ENCODE assay signal across 8 cellular contexts in the genomic region with DNA sequence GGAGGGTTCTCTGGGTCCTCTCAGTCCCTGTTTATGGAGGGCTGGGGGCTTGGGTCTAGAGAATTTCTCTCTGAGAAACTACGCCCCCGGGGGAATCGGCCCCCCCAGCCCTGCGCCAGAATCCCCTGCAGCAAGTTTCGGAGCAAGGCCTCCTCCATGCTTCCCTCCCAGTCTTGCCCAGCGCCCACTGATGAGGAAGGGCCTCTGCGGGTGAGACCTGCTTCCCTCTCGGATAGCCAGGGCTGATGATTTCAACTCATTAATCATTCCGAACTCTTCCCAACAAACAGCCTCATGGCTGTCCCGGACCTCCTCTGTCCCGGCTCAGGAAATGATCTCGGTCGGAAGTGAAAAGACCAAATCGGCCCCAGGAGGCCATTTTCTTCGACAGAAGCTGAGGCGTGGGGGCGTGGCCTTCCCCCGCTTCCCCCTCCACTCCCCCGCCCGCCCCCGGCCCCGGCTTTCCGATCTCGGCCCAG. TPM values are rescaled to one million over a fixed set of nuclear protein-coding genes. Genes with fewer than 3 reads are reported as not detected.
A peak's percentile ranks its signal among the peaks of the same experiment; 100 is the strongest.
DNase-seq lines count a peak whose midpoint lies in the region; ATAC-seq and TF ChIP-seq lines count a peak whose summit lies in the region.

No MANE protein-coding gene starts in this region.

- H3K36me3 Mint-ChIP-seq in activated CD4-positive, alpha-beta T cell treated with anti-CD3 and anti-CD28 coated beads, Interleukin-2, amount 10 ng/mL, durations not matched to agents 24 days and 14 days (ENCODE audit: low read depth) = peaks cover 27% of the 10 kb centered on the region
- no peaks in the 10 kb centered on the region for H3K36me3 Mint-ChIP-seq in memory B cell

- peak overlapping the region; percentile 77 to 96 for H4K8ac ChIP-seq in IMR-90 (ENCODE audit: low read depth in 2 of 2, low read length in 2 of 2)

- POLR2A ChIA-PET in IMR-90 (lab: Charles Lee; ENCODE audit: unreplicated experiment) = interaction anchor here (2.7 to 4.9 kb wide), 3 partner anchors 11 to 14 kb away, joined by 12 to 53 read pairs (median 33); partner anchors contain the start of genes ACBD4 and HEXIM2

- no peak for TF ChIP-seq EP300 in transverse colon (IDR thresholded peaks at IDR 0.05; ENCODE audit: low read depth)

- no peaks in the 10 kb centered on the region for H3K9me3 Mint-ChIP-seq in activated CD4-positive, alpha-beta T cell treated with anti-CD3 and anti-CD28 coated beads, Interleukin-2, amount 10 ng/mL, durations not matched to agents 24 days and 14 days
- no peaks in the 10 kb centered on the region for H3K9me3 Mint-ChIP-seq in memory B cell

- CTCF ChIA-PET in IMR-90 (lab: Yijun Ruan, JAX) = interaction anchor here (1.0 kb wide), 1 partner anchor 12 kb away, joined by 4 read pairs; the partner anchor contains the start of gene ACBD4

- TF ChIP-seq CTCF in IMR-90 (conservative IDR thresholded peaks at IDR 0.05; ENCODE audit: low read depth, low read length) = no peak
- peak in 2 of 56 donors; percentile 6 to 13 for TF ChIP-seq CTCF in dorsolateral prefrontal cortex (IDR thresholded peaks at IDR 0.05 in 54 of 56, conservative IDR thresholded peaks at IDR 0.05 in 2 of 56; ENCODE audit: low read depth in 1 of 56, partially characterized antibody in 56 of 56)
- no peak for TF ChIP-seq CTCF in transverse colon (IDR thresholded peaks at IDR 0.05)

- peak overlapping the region; percentile 93 for H2BK5ac ChIP-seq in IMR-90 (ENCODE audit: low read depth, low read length, poor library complexity, severe bottlenecking)

- peaks cover 19% of the 10 kb centered on the region for H3K4me1 ChIP-seq in IMR-90 (ENCODE audit: control insufficient read depth, insufficient read depth, low read length)
- H3K4me1 ChIP-seq in transverse colon = peaks cover 21 to 64% (median 47%) of the 10 kb centered on the region in 4 donors

- H2BK120ac ChIP-seq in IMR-90 (ENCODE audit: low read depth, low read length) = peak overlapping the region; percentile 94

- H2AK9ac ChIP-seq in IMR-90 (replicated peaks; ENCODE audit: low read depth, low read length, poor library complexity) = peak overlapping the region; percentile 95

- H3K4me1 Mint-ChIP-seq in activated CD4-positive, alpha-beta T cell treated with anti-CD3 and anti-CD28 coated beads, Interleukin-2, amount 10 ng/mL, durations not matched to agents 24 days and 14 days = peaks cover 41% of the 10 kb centered on the region
- peaks cover 39% of the 10 kb centered on the region for H3K4me1 Mint-ChIP-seq in memory B cell

- H3K4me2 ChIP-seq in IMR-90 (ENCODE audit: low read depth, low read length) = peak overlapping the region; percentile 74

- peaks cover 18% of the 10 kb centered on the region for H3K9me1 ChIP-seq in IMR-90 (ENCODE audit: insufficient read depth, low read length)

- peak overlapping the region; percentile 93 for H2AK5ac ChIP-seq in IMR-90 (ENCODE audit: low read depth, low read length)

- peak overlapping the region; percentile 84 for H3K18ac ChIP-seq in IMR-90 (ENCODE audit: low read depth, low read length)

- H3K4me3 ChIP-seq in IMR-90 (ENCODE audit: insufficient read depth, low read depth, low read length) (peak overlapping the region; percentile 56), dorsolateral prefrontal cortex (peak overlapping the region; percentile 45 to 95 (median 81)), transverse colon (peak overlapping the region; percentile 53 to 69 (median 64))

- intact Hi-C loops in activated CD4-positive, alpha-beta T cell treated with anti-CD3 and anti-CD28 coated beads, Interleukin-2, amount 10 ng/mL, durations not matched to agents 24 days and 14 days (cut with micrococcal nuclease) = loop anchor here (5.0 kb wide), 1 partner anchor 85 kb away; the partner anchor contains the start of gene NMT1
- intact Hi-C loops in IMR-90 (cut with micrococcal nuclease) (no loop called here), dorsolateral prefrontal cortex (cut with DNase I) (no loop called here), transverse colon (cut with DNase I; ENCODE audit: low total_unique reads) (loop anchor here (2.0 to 10.0 kb wide), 2 partner anchors 14 to 962 kb away; partner anchors contain the start of genes HEXIM2 and TMUB2)

- in situ Hi-C loops in IMR-90 (cut with MboI; ENCODE audit: low sequenced_read_pairs) (no loop called here), transverse colon (cut with MboI; ENCODE audit: low pct_ligation_motif_present in 1 of 4, low pct_unique_long_range_greater_than_20kb in 1 of 4, low sequenced_read_pairs in 3 of 4) (no loop called here)

- no peak for TF ChIP-seq RAD21 in IMR-90 (IDR thresholded peaks at IDR 0.05; ENCODE audit: low read length)

- peaks cover 7 to 46% of the 10 kb centered on the region in 2 experiments; a peak in 2 of 4 replicates for H3K79me1 ChIP-seq in IMR-90 (ENCODE audit: low read depth in 1 of 2, low read length in 2 of 2)

- peak overlapping the region; percentile 84 for H2AFZ ChIP-seq in IMR-90 (replicated peaks; ENCODE audit: low read length, poor library complexity)

- no TSS peak for BruUV-seq in IMR-90 (replicated peaks; lab: Mats Ljungman, UMichigan)

- H3K23ac ChIP-seq in IMR-90 (ENCODE audit: low read depth, low read length) = peak overlapping the region; percentile 99

- peak overlapping the region; percentile 16; the same call in 2 of the 3 replicates for H2BK15ac ChIP-seq in IMR-90 (ENCODE audit: low read depth, low read length)

- no peak for TF ChIP-seq POLR2A in IMR-90 (IDR thresholded peaks at IDR 0.05; ENCODE audit: low read depth, low read length)
- TF ChIP-seq POLR2A in transverse colon (IDR thresholded peaks at IDR 0.05) = no peak

- H3K27ac Mint-ChIP-seq in activated CD4-positive, alpha-beta T cell treated with anti-CD3 and anti-CD28 coated beads, Interleukin-2, amount 10 ng/mL, durations not matched to agents 24 days and 14 days = peak overlapping the region; percentile 99
- H3K27ac Mint-ChIP-seq in memory B cell = peak overlapping the region; percentile 99

- peak overlapping the region; percentile 68 for H2BK20ac ChIP-seq in IMR-90 (ENCODE audit: low read depth, low read length)

- peaks cover 3% of the 10 kb centered on the region for H3K27me3 Mint-ChIP-seq in activated CD4-positive, alpha-beta T cell treated with anti-CD3 and anti-CD28 coated beads, Interleukin-2, amount 10 ng/mL, durations not matched to agents 24 days and 14 days
- H3K27me3 Mint-ChIP-seq in memory B cell = no peaks in the 10 kb centered on the region

- ATAC-seq in IMR-90 (ENCODE audit: low read depth) = peak; percentile 3
- ATAC-seq in memory B cell (ENCODE audit: low read depth) = peak; percentile 9
- ATAC-seq in HG03439 (IDR thresholded peaks at IDR 0.05; ENCODE audit: unreplicated experiment) = no peak

- dilution Hi-C loops in IMR-90 (cut with HindIII; ENCODE audit: low sequenced_read_pairs, unreplicated experiment) = no loop called here

- peak overlapping the region; percentile 93 for H3K56ac ChIP-seq in IMR-90 (ENCODE audit: extremely low read depth, insufficient read depth, low read length)

- H3K4ac ChIP-seq in IMR-90 (ENCODE audit: low read depth, low read length) = peak overlapping the region; percentile 99

- peak overlapping the region; percentile 98 for H3K4me3 Mint-ChIP-seq in activated CD4-positive, alpha-beta T cell treated with anti-CD3 and anti-CD28 coated beads, Interleukin-2, amount 10 ng/mL, durations not matched to agents 24 days and 14 days
- peak overlapping the region; percentile 92 for H3K4me3 Mint-ChIP-seq in memory B cell

- H3K9me3 ChIP-seq in IMR-90 (ENCODE audit: control insufficient read depth, insufficient read depth, low read length) (no peaks in the 10 kb centered on the region), transverse colon (no peaks in the 10 kb centered on the region)

- H3K9ac ChIP-seq in IMR-90 (ENCODE audit: low read depth, low read length) = peak overlapping the region; percentile 91

- 4% methylated on average over 5 of the region's 24 CpGs; no CpG with 5 or more reads in 1 of the 2 experiments for WGBS in IMR-90 (ENCODE audit: extremely low coverage in 2 of 2, insufficient read length in 1 of 2), 2 experiments
- 1 to 3% methylated on average over 7 to 23 of the region's 24 CpGs for WGBS in transverse colon (ENCODE audit: low coverage in 1 of 2), 2 donors

- H3K14ac ChIP-seq in IMR-90 (replicated peaks; ENCODE audit: low read depth, low read length) = peak overlapping the region; percentile 99

- H3K27ac ChIP-seq in IMR-90 (ENCODE audit: insufficient read depth, low read length) (peak overlapping the region; percentile 90), dorsolateral prefrontal cortex (peak overlapping the region; percentile 96 to 100 (median 100)), transverse colon (peak overlapping the region; percentile 95 to 99 (median 98))

- no peak for DNase-seq in activated CD4-positive, alpha-beta T cell treated with anti-CD3 and anti-CD28 coated beads, Interleukin-2, amount 10 ng/mL, durations not matched to agents 24 days and 14 days
- DNase-seq in activated CD4-positive, alpha-beta T cell treated with anti-CD3 and anti-CD28 coated beads for 1 hour = no peak
- DNase-seq in IMR-90 = peak; percentile 62
- peak; percentile 89 for DNase-seq in SK-N-DZ (ENCODE audit: low spot score)
- DNase-seq in dorsolateral prefrontal cortex = peak in 2 of 10 donors; percentile 33 to 47
- no peak for DNase-seq in memory B cell (ENCODE audit: low spot score in 2 of 2)
- DNase-seq in transverse colon = no peak

- 0 out of 2 replicates have a peak, but pooled peaks cover 2% of the 10 kb centered on the region for H3K36me3 ChIP-seq in IMR-90 (ENCODE audit: control insufficient read depth, insufficient read depth, low read length)
- H3K36me3 ChIP-seq in transverse colon = no peaks in the 10 kb centered on the region

- H4K5ac ChIP-seq in IMR-90 (ENCODE audit: low read depth, low read length) = peak overlapping the region; percentile 96

- peak overlapping the region; percentile 96 for H4K91ac ChIP-seq in IMR-90 (ENCODE audit: insufficient read depth, low read depth, low read length)

- peaks cover 37% of the 10 kb centered on the region for H4K20me1 ChIP-seq in IMR-90 (ENCODE audit: insufficient read depth, low read length)

- H3K27me3 ChIP-seq in IMR-90 (ENCODE audit: control insufficient read depth, insufficient read depth, low read length) (no peaks in the 10 kb centered on the region), dorsolateral prefrontal cortex (no peaks in the 10 kb centered on the region), transverse colon (no peaks in the 10 kb centered on the region)

RNA-seq across cellular contexts. Expression of gene HEXIM1, which starts 1.1 kb away (rescaled TPM):
- total RNA-seq in activated CD4-positive, alpha-beta T cell treated with anti-CD3 and anti-CD28 coated beads, Interleukin-2, amount 10 ng/mL, durations not matched to agents 24 days and 14 days = 47.3 and 48.0 TPM in 2 replicates
- total RNA-seq in IMR-90 (2012; rRNA removed) (5.9 and 8.6 TPM in 2 replicates), dorsolateral prefrontal cortex (10 to 100 TPM; 21.0 to 74.9 (median 50.4) TPM), transverse colon (10 to 100 TPM; 38.0 to 54.9 (median 42.6) TPM)
- polyA plus RNA-seq in IMR-90 (2012; rRNA removed) = 14.5 TPM in 2 replicates
- 13.5 and 13.8 TPM in 2 replicates for polyA plus RNA-seq in IMR-90 (2012; cell fraction: cytosol; rRNA removed)
- polyA plus RNA-seq in IMR-90 (2012; cell fraction: nucleus; rRNA removed; ENCODE audit: low replicate concordance) = 8.5 and 12.5 TPM in 2 replicates
- 1.4 TPM in 2 replicates for polyA plus RNA-seq in SK-N-DZ (2014; cell fraction: cytosol; rRNA removed)
- 0.97 and 2.7 TPM in 2 replicates for polyA plus RNA-seq in SK-N-DZ (2014; cell fraction: nucleus; rRNA removed)

RNA-seq across cellular contexts. Expression of gene ACBD4, which starts 11.7 kb away (rescaled TPM):
- total RNA-seq in activated CD4-positive, alpha-beta T cell treated with anti-CD3 and anti-CD28 coated beads, Interleukin-2, amount 10 ng/mL, durations not matched to agents 24 days and 14 days = 13.5 and 14.7 TPM in 2 replicates
- total RNA-seq in IMR-90 (2012; rRNA removed) (1.7 and 2.3 TPM in 2 replicates), dorsolateral prefrontal cortex (10 to 100 TPM; 15.7 to 37.1 (median 23.9) TPM), transverse colon (10 to 100 TPM; 24.9 to 96.1 (median 38.6) TPM)
- polyA plus RNA-seq in IMR-90 (2012; rRNA removed) = 5.7 and 6.1 TPM in 2 replicates
- polyA plus RNA-seq in IMR-90 (2012; cell fraction: cytosol; rRNA removed) = 4.5 and 5.5 TPM in 2 replicates
- polyA plus RNA-seq in IMR-90 (2012; cell fraction: nucleus; rRNA removed; ENCODE audit: low replicate concordance) = 29.9 and 39.6 TPM in 2 replicates
- polyA plus RNA-seq in SK-N-DZ (2014; cell fraction: cytosol; rRNA removed) = 6.4 TPM in 2 replicates
- 21.1 and 23.7 TPM in 2 replicates for polyA plus RNA-seq in SK-N-DZ (2014; cell fraction: nucleus; rRNA removed)

RNA-seq across cellular contexts. Expression of gene HEXIM2, which starts 14.5 kb away (rescaled TPM):
- total RNA-seq in activated CD4-positive, alpha-beta T cell treated with anti-CD3 and anti-CD28 coated beads, Interleukin-2, amount 10 ng/mL, durations not matched to agents 24 days and 14 days = 6.7 and 7.0 TPM in 2 replicates
- 5.6 and 6.1 TPM in 2 replicates for total RNA-seq in IMR-90 (2012; rRNA removed)
- polyA plus RNA-seq in IMR-90 (2012; rRNA removed) = 4.5 TPM in 2 replicates
- polyA plus RNA-seq in IMR-90 (2012; cell fraction: cytosol; rRNA removed) = 5.2 and 10.6 TPM in 2 replicates
- polyA plus RNA-seq in IMR-90 (2012; cell fraction: nucleus; rRNA removed; ENCODE audit: low replicate concordance) = 2.9 and 6.9 TPM in 2 replicates
- 9.7 and 10.2 TPM in 2 replicates for polyA plus RNA-seq in SK-N-DZ (2014; cell fraction: cytosol; rRNA removed)
- 7.2 and 8.5 TPM in 2 replicates for polyA plus RNA-seq in SK-N-DZ (2014; cell fraction: nucleus; rRNA removed)
- total RNA-seq in dorsolateral prefrontal cortex = 10 to 100 TPM in 73 of 120 experiments, 1 to 10 TPM in 47; 5.1 to 16.7 (median 10.8) TPM
- 10 to 100 TPM in 1 of 4 donors, 1 to 10 TPM in 3; 1.2 to 10.8 (median 5.9) TPM for total RNA-seq in transverse colon

RNA-seq across cellular contexts. Expression of gene PLCD3, which starts 14.8 kb away (rescaled TPM):
- total RNA-seq in activated CD4-positive, alpha-beta T cell treated with anti-CD3 and anti-CD28 coated beads, Interleukin-2, amount 10 ng/mL, durations not matched to agents 24 days and 14 days = 4.9 and 5.8 TPM in 2 replicates
- total RNA-seq in IMR-90 (2012; rRNA removed) (5.3 and 5.6 TPM in 2 replicates), dorsolateral prefrontal cortex (100 to 1,000 TPM in 42 of 120 experiments, 10 to 100 TPM in 78; 51.7 to 195 (median 91.1) TPM), transverse colon (100 to 1,000 TPM; 157 to 369 (median 335) TPM)
- 36.6 and 39.0 TPM in 2 replicates for polyA plus RNA-seq in IMR-90 (2012; rRNA removed)
- 14.8 and 45.8 TPM in 2 replicates for polyA plus RNA-seq in IMR-90 (2012; cell fraction: cytosol; rRNA removed)
- polyA plus RNA-seq in IMR-90 (2012; cell fraction: nucleus; rRNA removed; ENCODE audit: low replicate concordance) = 35.9 and 73.0 TPM in 2 replicates
- polyA plus RNA-seq in SK-N-DZ (2014; cell fraction: cytosol; rRNA removed) = 14.7 and 16.2 TPM in 2 replicates
- 17.1 and 17.3 TPM in 2 replicates for polyA plus RNA-seq in SK-N-DZ (2014; cell fraction: nucleus; rRNA removed)

Comparison
In these comparisons a context has a peak if more than half of its experiments do, and no peak if none do; other contexts are left out.
1. DNase-seq: peak in IMR-90 (single experiment) and SK-N-DZ (single experiment); none in activated CD4-positive, alpha-beta T cell treated with anti-CD3 and anti-CD28 coated beads, Interleukin-2, amount 10 ng/mL, durations not matched to agents 24 days and 14 days (single experiment), activated CD4-positive, alpha-beta T cell treated with anti-CD3 and anti-CD28 coated beads for 1 hour (single experiment), memory B cell (0 of 2) and transverse colon (single experiment).
2. intact Hi-C loops: an anchor here in activated CD4-positive, alpha-beta T cell treated with anti-CD3 and anti-CD28 coated beads, Interleukin-2, amount 10 ng/mL, durations not matched to agents 24 days and 14 days (5.0 kb wide) and transverse colon (2.0 to 10.0 kb wide); none called in IMR-90 and dorsolateral prefrontal cortex.
3. Peak in every context shown above with its lines, with median percentiles within 50 percentile points of each other: H3K27ac ChIP-seq and H3K4me3 ChIP-seq.